In the genomic region with DNA sequence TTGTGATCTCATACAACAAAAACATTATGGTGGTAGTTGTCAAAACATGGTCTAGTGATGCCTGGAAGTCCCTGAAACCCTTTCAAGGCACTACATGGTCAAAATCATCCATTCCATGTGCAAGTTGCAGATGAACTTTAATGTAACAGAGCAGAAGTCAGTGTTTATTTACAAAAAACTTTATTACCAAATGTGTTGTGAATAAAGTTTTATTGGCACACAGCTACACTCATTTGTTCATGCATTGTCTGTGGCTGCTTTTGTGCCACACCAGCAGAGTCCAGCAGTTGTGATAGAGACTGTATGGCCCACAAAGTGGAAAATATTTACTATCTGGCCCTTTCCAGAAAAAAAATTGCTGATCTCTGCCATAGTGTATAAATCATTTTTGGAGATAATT, we compare ENCODE assay signal across 25 cellular contexts. TPM values are rescaled to one million over a fixed set of nuclear protein-coding genes. Genes with fewer than 3 reads are reported as not detected.
DNase-seq lines count a peak whose midpoint lies in the region; ATAC-seq, FAIRE-seq and TF ChIP-seq lines count a peak whose summit lies in the region.
"Had no signal": no experiment of that assay in that cellular context is flagged by ENCODE, and none has a peak within 500 bp of the region (broad histone marks: within the 10 kb centered on the region; RNA-seq: fewer than 3 reads in every experiment).

No MANE protein-coding gene starts in this region.

- peaks cover 4% of the 10 kb centered on the region; the same call in 2 of the 3 replicates for H3K9me3 ChIP-seq in GM12878 (replicated peaks; ENCODE audit: control insufficient read depth, insufficient read depth, low read length)
- peaks cover 10% of the 10 kb centered on the region; the same call in 1 of the 2 replicates for H3K9me3 ChIP-seq in K562 (replicated peaks; ENCODE audit: control insufficient read depth, insufficient read depth, low read depth, low read length)
- H3K9me3 ChIP-seq in endodermal cell (ENCODE audit: control insufficient read depth, low read length): no peaks in the 10 kb centered on the region
- H3K9me3 ChIP-seq: BE2C had no signal

- BruUV-seq in GM12878 (replicated peaks; lab: Mats Ljungman, UMichigan): no TSS peak
- no TSS peak for BruUV-seq in K562 (replicated peaks; lab: Mats Ljungman, UMichigan)

- DNase-seq in GM12878 (ENCODE audit: low read depth, low spot score): no peak
- no peak for DNase-seq in K562 (ENCODE audit: extremely low read depth in 1 of 4, low spot score in 3 of 4)
- DNase-seq in endodermal cell: peak; percentile 2
- DNase-seq in inferior parietal cortex (ENCODE audit: extremely low spot score): no peak
- DNase-seq in NCI-H82 (lab: John Stamatoyannopoulos, UW): no peak
- DNase-seq: 8988T; ACHN; BE2C; C1 segment of cervical spinal cord; CD4-positive, alpha-beta memory T cell; CD4-positive, CD25-positive, alpha-beta regulatory T cell; CD8-positive, alpha-beta memory T cell; COR-L47; DMS 273 treated with DMSO at 0.1 percent for 48 hours; DMS153; DMS53; DMS79; DND-41; EL; GDM1 had no signal

- no peaks in the 10 kb centered on the region for H3K79me2 ChIP-seq in GM12878 (ENCODE audit: control insufficient read depth, insufficient read depth, low read length)
- no peaks in the 10 kb centered on the region for H3K79me2 ChIP-seq in K562 (ENCODE audit: control insufficient read depth, insufficient read depth, low read length)

- H3K27me3 ChIP-seq in GM12878 (replicated peaks in 1 of 2; ENCODE audit: control insufficient read depth in 2 of 2, insufficient read depth in 2 of 2, low read length in 1 of 2) (no peaks in the 10 kb centered on the region), K562 (ENCODE audit: control insufficient read depth in 2 of 2, insufficient read depth in 2 of 2, low read length in 2 of 2) (no peaks in the 10 kb centered on the region), endodermal cell (ENCODE audit: control insufficient read depth, insufficient read depth, low read length, poor library complexity, severe bottlenecking) (no peaks in the 10 kb centered on the region)
- H3K27me3 ChIP-seq: BE2C, BLaER1 had no signal

- intact Hi-C loops in GM12878 (cut with micrococcal nuclease; ENCODE audit: unreplicated experiment): loop anchor here (10.0 kb wide), 1 partner anchor 336 kb away; no protein-coding TSS in a partner anchor
- intact Hi-C loops in K562 (cut with micrococcal nuclease): no loop called here

- no peaks in the 10 kb centered on the region for H3K36me3 ChIP-seq in GM12878 (ENCODE audit: control insufficient read depth in 2 of 2, insufficient read depth in 2 of 2, low read length in 1 of 2)
- no peaks in the 10 kb centered on the region for H3K36me3 ChIP-seq in K562 (ENCODE audit: control insufficient read depth, insufficient read depth, low read length)
- H3K36me3 ChIP-seq in endodermal cell (ENCODE audit: control insufficient read depth, insufficient read depth, low read length): no peaks in the 10 kb centered on the region
- H3K36me3 ChIP-seq: BE2C, BLaER1 had no signal

- no peak for ATAC-seq in GM12878
- ATAC-seq in K562: no peak

- H3K4me1 ChIP-seq in GM12878 (ENCODE audit: control insufficient read depth, insufficient read depth, low read length) (peaks cover 21% of the 10 kb centered on the region), K562 (replicated peaks in 1 of 2; ENCODE audit: control insufficient read depth in 2 of 2, insufficient read depth in 2 of 2, low read length in 2 of 2) (peaks cover 17 to 22% of the 10 kb centered on the region in 2 experiments; a peak in 4 of 5 replicates), endodermal cell (ENCODE audit: control insufficient read depth, insufficient read depth, low read length) (no peaks in the 10 kb centered on the region)
- H3K4me1 ChIP-seq: BE2C had no signal

- SMC1A ChIA-PET in GM12878 (lab: Charles Lee; ENCODE audit: uncharacterized antibody, unreplicated experiment): no interaction called here

- in situ Hi-C loops in GM12878 (cut with MboI) (no loop called here), K562 (cut with MboI) (no loop called here)

- no peak overlapping the region for H3K4me3 ChIP-seq in GM12878
- no peak overlapping the region for H3K4me3 ChIP-seq in K562
- no peak overlapping the region for H3K4me3 ChIP-seq in endodermal cell (ENCODE audit: low read length)
- H3K4me3 ChIP-seq: BLaER1 had no signal

- H3K4me2 ChIP-seq in GM12878 (ENCODE audit: control insufficient read depth, insufficient read depth) (no peak overlapping the region), K562 (ENCODE audit: insufficient read depth, low read length) (no peak overlapping the region)
- H3K4me2 ChIP-seq: BLaER1 had no signal

- H3K4me1 Mint-ChIP-seq in endodermal cell: peaks cover 9% of the 10 kb centered on the region
- H3K4me1 Mint-ChIP-seq: CD14-positive monocyte; CD4-positive, alpha-beta memory T cell; CD4-positive, CD25-positive, alpha-beta regulatory T cell; CD8-positive, alpha-beta memory T cell had no signal

- CTCF ChIA-PET in GM12878 (lab: Yijun Ruan, JAX): interaction anchor here (0.6 kb wide), 1 partner anchor 38 kb away, joined by 4 read pairs; no protein-coding TSS in a partner anchor
- CTCF ChIA-PET in K562 (lab: Yijun Ruan, JAX; ENCODE audit: low intra/inter-chr PET ratio): interaction anchor here (0.6 kb wide), 1 partner anchor 43 kb away, joined by 3 read pairs; a partner anchor contains a TSS

- H3K27ac Mint-ChIP-seq in endodermal cell: no peak overlapping the region
- H3K27ac Mint-ChIP-seq: CD4-positive, alpha-beta memory T cell; CD8-positive, alpha-beta memory T cell had no signal

- POLR2A ChIA-PET in GM12878 (lab: Charles Lee): no interaction called here
- POLR2A ChIA-PET in K562 (lab: Yijun Ruan, JAX): interaction anchor here (1.0 kb wide), 1 partner anchor 12 kb away, joined by 3 read pairs; no protein-coding TSS in a partner anchor

- no peaks in the 10 kb centered on the region for H3K27me3 Mint-ChIP-seq in endodermal cell (ENCODE audit: insufficient read depth)

- H2AFZ ChIP-seq in GM12878 (ENCODE audit: control insufficient read depth, low read depth, low read length) (no peak overlapping the region), K562 (ENCODE audit: low read depth, low read length) (peak overlapping the region; percentile 28; the same call in 1 of the 2 replicates)

- H3K4me3 Mint-ChIP-seq in endodermal cell: no peak overlapping the region
- H3K4me3 Mint-ChIP-seq: CD14-positive monocyte; CD4-positive, alpha-beta memory T cell; CD4-positive, CD25-positive, alpha-beta regulatory T cell; CD8-positive, alpha-beta memory T cell had no signal

- TF ChIP-seq CTCF in GM12878 (IDR thresholded peaks at IDR 0.05 in 2 of 3, conservative IDR thresholded peaks at IDR 0.05 in 1 of 3; ENCODE audit: control insufficient read depth in 2 of 3, extremely low read depth in 1 of 3, insufficient read depth in 1 of 3, low read depth in 3 of 3, low read length in 3 of 3) (no peak), K562 (IDR thresholded peaks at IDR 0.05 in 2 of 3, conservative IDR thresholded peaks at IDR 0.05 in 1 of 3; ENCODE audit: insufficient read depth in 2 of 3, low read depth in 1 of 3, low read length in 3 of 3) (no peak), endodermal cell (conservative IDR thresholded peaks at IDR 0.05) (no peak)

- H3K9me3 Mint-ChIP-seq in endodermal cell: peaks cover 6% of the 10 kb centered on the region

- H3K9ac ChIP-seq in GM12878 (ENCODE audit: control insufficient read depth, insufficient read depth, low read length) (no peak overlapping the region), K562 (ENCODE audit: insufficient read depth in 1 of 2, low read depth in 2 of 2, low read length in 2 of 2) (no peak overlapping the region), endodermal cell (ENCODE audit: extremely low read depth, low read length, poor library complexity, severe bottlenecking) (no peak overlapping the region)
- H3K9ac ChIP-seq: BLaER1 had no signal

- H3K27ac ChIP-seq in GM12878 (ENCODE audit: control insufficient read depth, insufficient read depth): no peak overlapping the region
- H3K27ac ChIP-seq in K562 (ENCODE audit: extremely low read depth, low read depth, low read length): no peak overlapping the region
- no peak overlapping the region for H3K27ac ChIP-seq in endodermal cell (ENCODE audit: low read depth, low read length)
- H3K27ac ChIP-seq: BLaER1 had no signal

- FAIRE-seq in GM12878 (lab: Jason Lieb, UNC): no peak
- no peak for FAIRE-seq in K562 (lab: Jason Lieb, UNC)
- FAIRE-seq: A204.1, GM12891, GM19239 had no signal

- TF ChIP-seq RAD21 in GM12878 (IDR thresholded peaks at IDR 0.05; ENCODE audit: insufficient read depth, low read depth, low read length): no peak
- no peak for TF ChIP-seq RAD21 in K562 (CRISPR knock-in tag; conservative IDR thresholded peaks at IDR 0.05 in 1 of 2, IDR thresholded peaks at IDR 0.05 in 1 of 2)

- no peaks in the 10 kb centered on the region for H3K9me1 ChIP-seq in K562 (ENCODE audit: control insufficient read depth, insufficient read depth, low read length)

- RAD21 ChIA-PET in GM12878 (lab: Charles Lee; ENCODE audit: unreplicated experiment): no interaction called here

- H3K36me3 Mint-ChIP-seq in endodermal cell (ENCODE audit: low read depth): no peaks in the 10 kb centered on the region
- H3K36me3 Mint-ChIP-seq: CD14-positive monocyte; CD4-positive, alpha-beta memory T cell; CD4-positive, CD25-positive, alpha-beta regulatory T cell had no signal

- TF ChIP-seq EP300 in GM12878 (IDR thresholded peaks at IDR 0.05; ENCODE audit: borderline replicate concordance in 1 of 2, control insufficient read depth in 1 of 2, low read depth in 2 of 2, low read length in 2 of 2) (no peak), K562 (IDR thresholded peaks at IDR 0.05; ENCODE audit: low read length) (no peak)

- TF ChIP-seq POLR2A in GM12878 (IDR thresholded peaks at IDR 0.05; ENCODE audit: low read depth, low read length) (no peak), K562 (conservative IDR thresholded peaks at IDR 0.05) (no peak)

- no peaks in the 10 kb centered on the region for H4K20me1 ChIP-seq in GM12878 (ENCODE audit: control insufficient read depth, insufficient read depth)
- no peaks in the 10 kb centered on the region for H4K20me1 ChIP-seq in K562 (replicated peaks; ENCODE audit: control insufficient read depth, insufficient read depth, low read length)
- H4K20me1 ChIP-seq: BLaER1 had no signal

RNA-seq across cellular contexts. Expression of a gene that starts 26.8 kb away (rescaled TPM):
- 1.7 TPM in 2 replicates for total RNA-seq in GM12878 (2013; cell fraction: nucleolus; rRNA removed)
- total RNA-seq in GM12878 (2014; rRNA removed): 45.4 and 54.7 TPM in 2 replicates
- total RNA-seq in GM12878 (2014; rRNA removed; fragmentation: Illumina TruSeq; extraction: Trizol): 32.7 and 36.9 TPM in 2 replicates
- total RNA-seq in GM12878 (2021): 55.4 and 63.2 TPM in 2 replicates
- polyA plus RNA-seq in GM12878 (2011; ENCODE audit: low read depth): 6.2 TPM
- polyA plus RNA-seq in GM12878 (2011; rRNA removed): 1.7 and 3.6 TPM in 2 replicates
- polyA plus RNA-seq in GM12878 (2011; cell fraction: cytosol; rRNA removed): 3.4 and 5.6 TPM in 2 replicates
- 2.8 and 3.0 TPM in 2 replicates for polyA plus RNA-seq in GM12878 (2011; cell fraction: nucleus; rRNA removed)
- 19.4 and 30.4 TPM in 2 replicates for polyA plus RNA-seq in GM12878 (2012)
- 14.3 and 30.9 TPM in 2 replicates for polyA plus RNA-seq in GM12878 (2014; fragmentation: Illumina TruSeq; extraction: Trizol)
- 1 to 10 TPM; 2.6 to 5.8 TPM for polyA plus RNA-seq in GM12878 (2014; fragmentation: Nextera tagmentation; extraction: Ambion mirVana)
- polyA plus RNA-seq in GM12878 (2014; rRNA removed): 75.2 and 81.4 TPM in 2 replicates
- 10 to 100 TPM in 1 of 2 experiments, 1 to 10 TPM in 1; 7.9 to 11.6 TPM for polyA plus RNA-seq in GM12878 (2016; fragmentation: Nextera tagmentation; extraction: Ambion mirVana)
- polyA minus RNA-seq in GM12878 (2011; rRNA and poly(A)+ RNA removed): 2.8 and 4.0 TPM in 2 replicates
- polyA minus RNA-seq in GM12878 (2011; cell fraction: cytosol; rRNA and poly(A)+ RNA removed): 0.67 and 1.7 TPM in 2 replicates
- 0.86 and 1.1 TPM in 2 replicates for polyA minus RNA-seq in GM12878 (2011; cell fraction: nucleus; rRNA and poly(A)+ RNA removed)
- total RNA-seq in K562 (2011; cell fraction: chromatin; rRNA removed; ENCODE audit: low replicate concordance): 1.7 and 4.6 TPM in 2 replicates
- total RNA-seq in K562 (2011; cell fraction: nucleolus; rRNA removed): 5.0 and 6.5 TPM in 2 replicates
- 3.4 and 3.9 TPM in 2 replicates for total RNA-seq in K562 (2011; cell fraction: nucleoplasm; rRNA removed)
- 6.4 and 7.3 TPM in 2 replicates for total RNA-seq in K562 (2014; rRNA removed)
- 1.6 and 2.3 TPM in 2 replicates for total RNA-seq in K562 (2014; rRNA removed; fragmentation: Illumina TruSeq; extraction: Trizol)
- 3.3 and 3.8 TPM in 2 replicates for total RNA-seq in K562 (2015; rRNA removed; fragmentation: Illumina TruSeq; extraction: Trizol)
- total RNA-seq in K562 (2021): 5.1 and 5.8 TPM in 2 replicates
- 9.7 and 14.5 TPM in 2 replicates for polyA plus RNA-seq in K562 (2011; rRNA removed)
- 18.8 and 24.4 TPM in 2 replicates for polyA plus RNA-seq in K562 (2011; cell fraction: cytosol; rRNA removed)
- polyA plus RNA-seq in K562 (2011; cell fraction: nucleus; rRNA removed): 5.8 and 7.2 TPM in 2 replicates
- polyA plus RNA-seq in K562 (2012): 9.9 and 11.3 TPM in 2 replicates
- 4.6 and 9.1 TPM in 2 replicates for polyA plus RNA-seq in K562 (2014; fragmentation: Illumina TruSeq; extraction: Trizol)
- under 1 TPM; 0.11 to 0.18 TPM for polyA plus RNA-seq in K562 (2014; fragmentation: Nextera tagmentation; extraction: Ambion mirVana)
- polyA plus RNA-seq in K562 (2014; rRNA removed): 6.1 and 7.0 TPM in 2 replicates
- polyA minus RNA-seq in K562 (2011; rRNA and poly(A)+ RNA removed): 5.1 and 6.2 TPM in 2 replicates
- 7.5 and 11.3 TPM in 2 replicates for polyA minus RNA-seq in K562 (2011; cell fraction: cytosol; rRNA and poly(A)+ RNA removed)
- 2.7 and 6.1 TPM in 2 replicates for polyA minus RNA-seq in K562 (2011; cell fraction: nucleus; rRNA and poly(A)+ RNA removed)
- total RNA-seq in endodermal cell: 100 to 1,000 TPM; 253 to 304 TPM
- 836 TPM for polyA plus RNA-seq in endodermal cell (2013, experiment 1 of 2)
- polyA plus RNA-seq in endodermal cell (2013, experiment 2 of 2): 726 TPM
- total RNA-seq: CD4-positive, alpha-beta memory T cell had no signal

RNA-seq across cellular contexts. Expression of a gene that starts 43.3 kb away (rescaled TPM):
- 2.4 and 3.7 TPM in 2 replicates for total RNA-seq in GM12878 (2013; cell fraction: nucleolus; rRNA removed)
- total RNA-seq in GM12878 (2014; rRNA removed): 47.0 and 49.5 TPM in 2 replicates
- 17.8 and 22.7 TPM in 2 replicates for total RNA-seq in GM12878 (2014; rRNA removed; fragmentation: Illumina TruSeq; extraction: Trizol)
- 46.6 and 47.6 TPM in 2 replicates for total RNA-seq in GM12878 (2021)
- polyA plus RNA-seq in GM12878 (2011; ENCODE audit: low read depth): 6.1 TPM
- 2.3 and 4.9 TPM in 2 replicates for polyA plus RNA-seq in GM12878 (2011; rRNA removed)
- 4.5 and 6.8 TPM in 2 replicates for polyA plus RNA-seq in GM12878 (2011; cell fraction: cytosol; rRNA removed)
- 4.8 and 7.0 TPM in 2 replicates for polyA plus RNA-seq in GM12878 (2011; cell fraction: nucleus; rRNA removed)
- polyA plus RNA-seq in GM12878 (2012): 11.6 and 23.7 TPM in 2 replicates
- 9.6 and 23.1 TPM in 2 replicates for polyA plus RNA-seq in GM12878 (2014; fragmentation: Illumina TruSeq; extraction: Trizol)
- 1 to 10 TPM; 2.2 to 6.0 TPM for polyA plus RNA-seq in GM12878 (2014; fragmentation: Nextera tagmentation; extraction: Ambion mirVana)
- 46.1 and 49.3 TPM in 2 replicates for polyA plus RNA-seq in GM12878 (2014; rRNA removed)
- polyA plus RNA-seq in GM12878 (2016; fragmentation: Nextera tagmentation; extraction: Ambion mirVana): 10 to 100 TPM; 39.5 to 44.0 TPM
- 3.7 and 4.4 TPM in 2 replicates for polyA minus RNA-seq in GM12878 (2011; rRNA and poly(A)+ RNA removed)
- polyA minus RNA-seq in GM12878 (2011; cell fraction: cytosol; rRNA and poly(A)+ RNA removed): 3.1 and 4.2 TPM in 2 replicates
- 1.5 and 3.1 TPM in 2 replicates for polyA minus RNA-seq in GM12878 (2011; cell fraction: nucleus; rRNA and poly(A)+ RNA removed)
- 19.1 and 41.5 TPM in 2 replicates for total RNA-seq in K562 (2011; cell fraction: chromatin; rRNA removed; ENCODE audit: low replicate concordance)
- 35.0 and 37.2 TPM in 2 replicates for total RNA-seq in K562 (2011; cell fraction: nucleolus; rRNA removed)
- 24.8 and 26.5 TPM in 2 replicates for total RNA-seq in K562 (2011; cell fraction: nucleoplasm; rRNA removed)
- 92.1 and 101 TPM in 2 replicates for total RNA-seq in K562 (2014; rRNA removed)
- 18.1 and 23.5 TPM in 2 replicates for total RNA-seq in K562 (2014; rRNA removed; fragmentation: Illumina TruSeq; extraction: Trizol)
- 43.2 and 44.9 TPM in 2 replicates for total RNA-seq in K562 (2015; rRNA removed; fragmentation: Illumina TruSeq; extraction: Trizol)
- 81.8 and 82.4 TPM in 2 replicates for total RNA-seq in K562 (2021)
- polyA plus RNA-seq in K562 (2011; rRNA removed): 45.6 and 52.0 TPM in 2 replicates
- polyA plus RNA-seq in K562 (2011; cell fraction: cytosol; rRNA removed): 57.7 and 124 TPM in 2 replicates
- polyA plus RNA-seq in K562 (2011; cell fraction: nucleus; rRNA removed): 49.0 and 58.3 TPM in 2 replicates
- polyA plus RNA-seq in K562 (2012): 70.6 and 119 TPM in 2 replicates
- 50.1 and 68.1 TPM in 2 replicates for polyA plus RNA-seq in K562 (2014; fragmentation: Illumina TruSeq; extraction: Trizol)
- 1 to 10 TPM; 3.6 to 6.3 TPM for polyA plus RNA-seq in K562 (2014; fragmentation: Nextera tagmentation; extraction: Ambion mirVana)
- 73.1 and 73.4 TPM in 2 replicates for polyA plus RNA-seq in K562 (2014; rRNA removed)
- 29.1 and 41.2 TPM in 2 replicates for polyA minus RNA-seq in K562 (2011; rRNA and poly(A)+ RNA removed)
- polyA minus RNA-seq in K562 (2011; cell fraction: cytosol; rRNA and poly(A)+ RNA removed): 61.6 and 63.4 TPM in 2 replicates
- polyA minus RNA-seq in K562 (2011; cell fraction: nucleus; rRNA and poly(A)+ RNA removed): 17.5 and 22.9 TPM in 2 replicates
- 100 to 1,000 TPM; 262 to 297 TPM for total RNA-seq in endodermal cell
- polyA plus RNA-seq in endodermal cell (2013, experiment 1 of 2): 327 TPM
- polyA plus RNA-seq in endodermal cell (2013, experiment 2 of 2): 301 TPM

RNA-seq across cellular contexts. Expression of a gene that starts 58.1 kb away (rescaled TPM):
- total RNA-seq in GM12878 (2013; cell fraction: nucleolus; rRNA removed): 80.6 and 82.0 TPM in 2 replicates
- total RNA-seq in GM12878 (2014; rRNA removed) (51.4 and 56.9 TPM in 2 replicates), GM12878 (2014; rRNA removed; fragmentation: Illumina TruSeq; extraction: Trizol) (19.6 and 22.8 TPM in 2 replicates), GM12878 (2021) (32.4 and 32.9 TPM in 2 replicates), K562 (2014; rRNA removed) (123 and 126 TPM in 2 replicates), K562 (2014; rRNA removed; fragmentation: Illumina TruSeq; extraction: Trizol) (41.4 and 42.7 TPM in 2 replicates), K562 (2015; rRNA removed; fragmentation: Illumina TruSeq; extraction: Trizol) (52.0 and 56.4 TPM in 2 replicates), K562 (2021) (74.4 and 81.6 TPM in 2 replicates), endodermal cell (10 to 100 TPM; 16.0 to 21.5 TPM)
- polyA plus RNA-seq in GM12878 (2011; ENCODE audit: low read depth): 9.2 TPM
- polyA plus RNA-seq in GM12878 (2011; rRNA removed) (25.3 and 26.6 TPM in 2 replicates), GM12878 (2014; fragmentation: Illumina TruSeq; extraction: Trizol) (8.2 and 11.4 TPM in 2 replicates), GM12878 (2014; fragmentation: Nextera tagmentation; extraction: Ambion mirVana) (10 to 100 TPM in 1 of 2 experiments, 1 to 10 TPM in 1; 7.1 to 14.2 TPM), GM12878 (2014; rRNA removed) (62.6 and 67.1 TPM in 2 replicates), GM12878 (2016; fragmentation: Nextera tagmentation; extraction: Ambion mirVana) (10 to 100 TPM; 54.6 to 59.3 TPM), K562 (2011; rRNA removed) (62.2 and 64.5 TPM in 2 replicates), K562 (2014; fragmentation: Illumina TruSeq; extraction: Trizol) (29.0 and 49.1 TPM in 2 replicates), K562 (2014; fragmentation: Nextera tagmentation; extraction: Ambion mirVana) (10 to 100 TPM; 12.9 to 19.4 TPM), K562 (2014; rRNA removed) (165 and 185 TPM in 2 replicates)
- 35.6 and 60.0 TPM in 2 replicates for polyA plus RNA-seq in GM12878 (2011; cell fraction: cytosol; rRNA removed)
- polyA plus RNA-seq in GM12878 (2011; cell fraction: nucleus; rRNA removed): 35.9 and 43.3 TPM in 2 replicates
- polyA plus RNA-seq in GM12878 (2012): 17.4 and 18.7 TPM in 2 replicates
- 25.8 and 28.8 TPM in 2 replicates for polyA minus RNA-seq in GM12878 (2011; rRNA and poly(A)+ RNA removed)
- 5.7 and 10.1 TPM in 2 replicates for polyA minus RNA-seq in GM12878 (2011; cell fraction: cytosol; rRNA and poly(A)+ RNA removed)
- 20.2 and 40.2 TPM in 2 replicates for polyA minus RNA-seq in GM12878 (2011; cell fraction: nucleus; rRNA and poly(A)+ RNA removed)
- 101 and 118 TPM in 2 replicates for total RNA-seq in K562 (2011; cell fraction: chromatin; rRNA removed; ENCODE audit: low replicate concordance)
- 85.9 and 99.7 TPM in 2 replicates for total RNA-seq in K562 (2011; cell fraction: nucleolus; rRNA removed)
- total RNA-seq in K562 (2011; cell fraction: nucleoplasm; rRNA removed): 97.7 and 105 TPM in 2 replicates
- 83.4 and 238 TPM in 2 replicates for polyA plus RNA-seq in K562 (2011; cell fraction: cytosol; rRNA removed)
- polyA plus RNA-seq in K562 (2011; cell fraction: nucleus; rRNA removed): 74.0 and 91.4 TPM in 2 replicates
- polyA plus RNA-seq in K562 (2012): 79.5 and 80.8 TPM in 2 replicates
- 30.7 and 32.6 TPM in 2 replicates for polyA minus RNA-seq in K562 (2011; rRNA and poly(A)+ RNA removed)
- polyA minus RNA-seq in K562 (2011; cell fraction: cytosol; rRNA and poly(A)+ RNA removed): 14.1 and 15.7 TPM in 2 replicates
- polyA minus RNA-seq in K562 (2011; cell fraction: nucleus; rRNA and poly(A)+ RNA removed): 39.4 and 48.7 TPM in 2 replicates
- 18.5 TPM for polyA plus RNA-seq in endodermal cell (2013, experiment 1 of 2)
- polyA plus RNA-seq in endodermal cell (2013, experiment 2 of 2): 18.2 TPM
